Comparison of ENCODE assay signal across 15 cellular contexts in the genomic region with DNA sequence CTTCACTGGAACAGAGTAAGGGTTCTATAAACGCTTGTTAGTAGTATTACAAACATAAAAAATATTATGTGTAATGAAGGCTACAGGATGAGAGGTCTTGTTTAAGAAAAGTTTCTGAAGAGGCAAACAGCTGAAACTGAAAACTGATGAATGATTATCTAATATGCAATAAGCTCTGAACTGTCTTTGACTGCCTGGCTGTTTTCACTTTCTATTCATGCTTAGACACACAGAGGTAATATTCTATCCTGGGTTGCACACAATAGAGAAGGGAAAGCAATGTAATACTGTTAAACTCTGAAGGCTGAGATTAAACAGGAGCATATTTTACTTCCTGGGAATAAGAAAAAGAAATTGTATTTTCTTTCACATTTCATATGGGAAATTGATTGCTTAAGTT.
DNase-seq lines count a peak whose midpoint lies in the region; ATAC-seq and TF ChIP-seq lines count a peak whose summit lies in the region.
"Had no signal": no experiment of that assay in that cellular context is flagged by ENCODE, and none has a peak within 500 bp of the region (broad histone marks: within the 10 kb centered on the region; RNA-seq: fewer than 3 reads in every experiment).

No MANE protein-coding gene starts in this region.

- ATAC-seq in GM18520 (IDR thresholded peaks at IDR 0.05; ENCODE audit: unreplicated experiment) (peak; percentile 86), GM21390 (IDR thresholded peaks at IDR 0.05; ENCODE audit: unreplicated experiment) (peak; percentile 88), HG02973 (IDR thresholded peaks at IDR 0.05; ENCODE audit: unreplicated experiment) (peak; percentile 91), HG03571 (IDR thresholded peaks at IDR 0.05; ENCODE audit: unreplicated experiment) (peak; percentile 93), heart right ventricle (no peak)
- ATAC-seq: activated CD4-positive, CD25-positive, alpha-beta regulatory T cell treated with anti-CD3 and anti-CD28 coated beads, Interleukin-2, amount 50 U/mL, for 24 hours had no signal

- TF ChIP-seq CTCF in heart right ventricle (IDR thresholded peaks at IDR 0.05) = no peak

- intact Hi-C loops in heart right ventricle (cut with DNase I) = no loop called here

- H3K27me3 ChIP-seq in heart right ventricle = no peaks in the 10 kb centered on the region
- H3K27me3 ChIP-seq: BLaER1 treated with 17β-estradiol and CSF1 and Interleukin-3, amounts not matched to agents 10 nM and 100 nM; brain microvascular endothelial cell; SJSA1 had no signal

- no peaks in the 10 kb centered on the region for H3K4me1 ChIP-seq in heart right ventricle
- H3K4me1 ChIP-seq: SJSA1 had no signal

- DNase-seq in NCI-H2081 (lab: John Stamatoyannopoulos, UW) (no peak), SHP77 treated with DMSO at 0.1 percent for 48 hours (lab: John Stamatoyannopoulos, UW) (no peak), GM19240 (ENCODE audit: insufficient read length, low spot score) (no peak), heart right ventricle (no peak)
- DNase-seq: brain microvascular endothelial cell, HCEC 1CT, NCI-H345 had no signal

- no peak overlapping the region for H3K4me3 ChIP-seq in heart right ventricle
- H3K4me3 ChIP-seq: BLaER1 treated with 17β-estradiol and CSF1 and Interleukin-3, amounts not matched to agents 10 nM and 100 nM; SJSA1; thoracic aorta had no signal

- no peak overlapping the region for H3K27ac ChIP-seq in heart right ventricle
- H3K27ac ChIP-seq: BLaER1 treated with 17β-estradiol and CSF1 and Interleukin-3, amounts not matched to agents 10 nM and 100 nM; brain microvascular endothelial cell; SJSA1; thoracic aorta had no signal

- 43 to 54% methylated on average over 1 of the region's 1 CpG for WGBS in heart right ventricle, 2 donors

- no peaks in the 10 kb centered on the region for H3K36me3 ChIP-seq in heart right ventricle
- H3K36me3 ChIP-seq: BLaER1 treated with 17β-estradiol and CSF1 and Interleukin-3, amounts not matched to agents 10 nM and 100 nM; brain microvascular endothelial cell; SJSA1; thoracic aorta had no signal

- H3K9me3 ChIP-seq in heart right ventricle = peaks cover 0 to 3% (median 0%) of the 10 kb centered on the region in 11 donors
- H3K9me3 ChIP-seq: BLaER1 treated with 17β-estradiol and CSF1 and Interleukin-3, amounts not matched to agents 10 nM and 100 nM; SJSA1; thoracic aorta had no signal

Comparison
In these comparisons a context has a peak if more than half of its experiments do, and no peak if none do; other contexts are left out.
1. ATAC-seq: peak in GM18520 (single experiment), GM21390 (single experiment), HG02973 (single experiment) and HG03571 (single experiment); none in heart right ventricle (0 of 8).